In genomic region chr13:42836930-42837329, GRCh38 we compare ENCODE assay signal across 11 cellular contexts. TPM values are rescaled to one million over a fixed set of nuclear protein-coding genes. Genes with fewer than 3 reads are reported as not detected.
A peak's percentile ranks its signal among the peaks of the same experiment; 100 is the strongest.
DNase-seq lines count a peak whose midpoint lies in the region; ATAC-seq and TF ChIP-seq lines count a peak whose summit lies in the region.
"Had no signal": no experiment of that assay in that cellular context is flagged by ENCODE, and none has a peak within 500 bp of the region (broad histone marks: within the 10 kb centered on the region; RNA-seq: fewer than 3 reads in every experiment).

No MANE protein-coding gene starts in this region.

- no peak for ATAC-seq in GM21515 (IDR thresholded peaks at IDR 0.05; ENCODE audit: unreplicated experiment)
- ATAC-seq in GM18519 (IDR thresholded peaks at IDR 0.05; ENCODE audit: low FRiP score, unreplicated experiment), result no peak
- ATAC-seq in HG02588 (IDR thresholded peaks at IDR 0.05; ENCODE audit: unreplicated experiment), result no peak

- no peak overlapping the region for H3K4me3 ChIP-seq in cardiac fibroblast (replicated peaks in 1 of 2; ENCODE audit: low read depth in 2 of 2, low read length in 2 of 2)
- H3K4me3 ChIP-seq: vagina had no signal

- peak; percentile 9 for DNase-seq in DMS114 treated with DMSO at 0.1 percent for 48 hours (lab: John Stamatoyannopoulos, UW; ENCODE audit: unreplicated experiment)
- peak; percentile 9 for DNase-seq in MV-4-11 (lab: John Stamatoyannopoulos, UW)
- peak; percentile 82 to 84 for DNase-seq in cardiac fibroblast (ENCODE audit: low read depth in 2 of 2)
- peak; percentile 46 for DNase-seq in myocyte (ENCODE audit: low read depth)
- DNase-seq in SHP77 treated with DMSO at 0.1 percent for 48 hours (lab: John Stamatoyannopoulos, UW), result no peak
- DNase-seq: effector CD4-positive, alpha-beta T cell had no signal

- peak; percentile 62 for TF ChIP-seq CTCF in cardiac fibroblast (IDR thresholded peaks at IDR 0.05; ENCODE audit: low read depth, low read length)

RNA-seq across cellular contexts. Expression of gene FAM216B, which starts 55.5 kb away (rescaled TPM):
- total RNA-seq in myocyte, result not detected in 2 replicates
- not detected for polyA plus RNA-seq in myocyte (2012)
- total RNA-seq: skeletal muscle tissue, vagina had no signal
